27 cellular contexts compared by ENCODE assay signal in the genomic region with DNA sequence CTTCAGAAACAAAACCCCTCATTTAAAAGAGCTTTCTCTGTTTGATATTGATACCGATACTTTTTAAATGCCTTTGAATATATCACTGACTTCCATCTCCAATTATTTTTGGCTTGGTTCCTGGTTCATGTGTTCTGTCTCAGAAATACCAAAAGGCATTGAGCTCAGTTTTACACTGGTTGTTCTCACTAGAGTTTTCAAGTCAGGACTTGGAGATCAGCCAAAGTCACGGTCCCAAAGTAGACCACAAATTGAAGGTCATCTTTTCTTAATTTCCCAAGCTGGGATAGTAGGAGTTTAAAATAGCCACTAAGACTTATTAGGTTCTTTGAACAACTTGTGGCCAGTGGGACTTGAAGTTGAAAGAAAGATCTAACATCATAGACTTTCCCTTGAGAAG. TPM values are rescaled to one million over a fixed set of nuclear protein-coding genes. Genes with fewer than 3 reads are reported as not detected.
"Had no signal": no experiment of that assay in that cellular context is flagged by ENCODE, and none has a peak within 500 bp of the region (broad histone marks: within the 10 kb centered on the region; RNA-seq: fewer than 3 reads in every experiment).

No MANE protein-coding gene starts in this region.

- H3K9ac ChIP-seq: neural progenitor cell had no signal

- H2AFZ ChIP-seq: neural progenitor cell had no signal

- H3K4me3 Mint-ChIP-seq: activated CD8-positive, alpha-beta memory T cell treated with anti-CD3 and anti-CD28 coated beads, Interleukin-2, amount 10 ng/mL, durations not matched to agents 7 days and 5 days; activated CD8-positive, alpha-beta T cell treated with anti-CD3 and anti-CD28 coated beads for 36 hours; activated naive CD8-positive, alpha-beta T cell treated with anti-CD3 and anti-CD28 coated beads, Interleukin-2, amount 50 U/mL, for 24 hours; brain; naive thymus-derived CD8-positive, alpha-beta T cell; neural progenitor cell; T-helper 17 cell had no signal

- H3K9me3 ChIP-seq: left lung, tibial nerve, uterus had no signal

- H3K27ac Mint-ChIP-seq: activated CD8-positive, alpha-beta memory T cell treated with anti-CD3 and anti-CD28 coated beads, Interleukin-2, amount 10 ng/mL, durations not matched to agents 7 days and 5 days; activated CD8-positive, alpha-beta T cell treated with anti-CD3 and anti-CD28 coated beads for 36 hours; activated naive CD8-positive, alpha-beta T cell treated with anti-CD3 and anti-CD28 coated beads, Interleukin-2, amount 50 U/mL, for 24 hours; brain; naive thymus-derived CD8-positive, alpha-beta T cell; neural progenitor cell; progenitor cell of endocrine pancreas; T-helper 17 cell had no signal

- H3K27me3 ChIP-seq: left lung, tibial nerve, uterus had no signal

- H3K4me2 ChIP-seq: neural progenitor cell had no signal

- DNase-seq: activated CD4-positive, alpha-beta T cell treated with anti-CD3 and anti-CD28 coated beads for 48 hours; activated CD8-positive, alpha-beta memory T cell treated with anti-CD3 and anti-CD28 coated beads, Interleukin-2, amount 10 ng/mL, durations not matched to agents 7 days and 5 days; activated CD8-positive, alpha-beta T cell treated with anti-CD3 and anti-CD28 coated beads for 36 hours; activated gamma-delta T cell; activated naive CD4-positive, alpha-beta T cell treated with anti-CD3 and anti-CD28 coated beads, Interleukin-2, amount 50 U/mL, for 16 hours; activated naive CD8-positive, alpha-beta T cell treated with anti-CD3 and anti-CD28 coated beads, Interleukin-2, amount 50 U/mL, for 24 hours; activated T-cell treated with anti-CD3 and anti-CD28 coated beads for 4 hours; caudate nucleus; dermis blood vessel endothelial cell; effector CD8-positive, alpha-beta T cell; erythroblast; foreskin keratinocyte; glutamatergic neuron; hippocampal formation; kidney glomerular epithelial cell; left lung; naive thymus-derived CD8-positive, alpha-beta T cell; stimulated activated CD4-positive, alpha-beta T cell treated with anti-CD3 and anti-CD28 coated beads, Interleukin-4, amount 100 ng/mL, for 24 hours; stimulated activated naive CD8-positive, alpha-beta T cell treated with anti-CD3 and anti-CD28 coated beads, Interleukin-15, Interleukin-2, amounts not matched to agents 100 U/mL and 50 U/mL, for 24 hours; T-helper 17 cell; uterus had no signal

- H3K9me3 Mint-ChIP-seq: activated CD8-positive, alpha-beta T cell treated with anti-CD3 and anti-CD28 coated beads for 36 hours; activated naive CD8-positive, alpha-beta T cell treated with anti-CD3 and anti-CD28 coated beads, Interleukin-2, amount 50 U/mL, for 24 hours; brain; naive thymus-derived CD8-positive, alpha-beta T cell; neural progenitor cell had no signal

- H3K36me3 ChIP-seq: left lung, neural progenitor cell, tibial nerve, uterus had no signal

- H3K4me3 ChIP-seq: left lung, neural progenitor cell, tibial nerve, uterus had no signal

- H3K27ac ChIP-seq: foreskin keratinocyte, left lung, neural progenitor cell, tibial nerve, uterus had no signal

- ATAC-seq: activated CD8-positive, alpha-beta memory T cell treated with anti-CD3 and anti-CD28 coated beads, Interleukin-2, amount 10 ng/mL, durations not matched to agents 7 days and 5 days; activated CD8-positive, alpha-beta T cell treated with anti-CD3 and anti-CD28 coated beads for 36 hours; activated naive CD8-positive, alpha-beta T cell treated with anti-CD3 and anti-CD28 coated beads, Interleukin-2, amount 50 U/mL, for 24 hours; foreskin keratinocyte; naive thymus-derived CD8-positive, alpha-beta T cell; stimulated activated naive CD8-positive, alpha-beta T cell treated with anti-CD3 and anti-CD28 coated beads, Interleukin-15, Interleukin-2, amounts not matched to agents 100 U/mL and 50 U/mL, for 24 hours; T-helper 17 cell had no signal

- H3K4me1 Mint-ChIP-seq: brain had no signal

- H3K4me1 ChIP-seq: neural progenitor cell, uterus had no signal

- H3K36me3 Mint-ChIP-seq: brain; naive thymus-derived CD8-positive, alpha-beta T cell; neural progenitor cell had no signal

- H3K27me3 Mint-ChIP-seq: activated naive CD8-positive, alpha-beta T cell treated with anti-CD3 and anti-CD28 coated beads, Interleukin-2, amount 50 U/mL, for 24 hours had no signal

RNA-seq across cellular contexts. Expression of a gene that starts 24.2 kb away (rescaled TPM):
- total RNA-seq: activated CD8-positive, alpha-beta memory T cell treated with anti-CD3 and anti-CD28 coated beads, Interleukin-2, amount 10 ng/mL, durations not matched to agents 7 days and 5 days; activated CD8-positive, alpha-beta T cell treated with anti-CD3 and anti-CD28 coated beads for 36 hours; dermis blood vessel endothelial cell; foreskin keratinocyte; lung microvascular endothelial cell; naive thymus-derived CD8-positive, alpha-beta T cell; osteoblast; progenitor cell of endocrine pancreas; T-helper 17 cell had no signal
- polyA plus RNA-seq: naive thymus-derived CD8-positive, alpha-beta T cell had no signal
